In genomic region chr2:10120938-10121574, GRCh38 we compare ENCODE assay signal across 8 cellular contexts. TPM values are rescaled to one million over a fixed set of nuclear protein-coding genes. Genes with fewer than 3 reads are reported as not detected.
DNase-seq lines count a peak whose midpoint lies in the region; ATAC-seq and TF ChIP-seq lines count a peak whose summit lies in the region.

No MANE protein-coding gene starts in this region.

- no peaks in the 10 kb centered on the region for H3K9me2 ChIP-seq in hepatocyte (replicated peaks; ENCODE audit: insufficient read depth)

- peaks cover 41 to 57% (median 54%) of the 10 kb centered on the region in 3 donors for H3K4me1 Mint-ChIP-seq in CD8-positive, alpha-beta memory T cell
- peaks cover 48% of the 10 kb centered on the region for H3K4me1 Mint-ChIP-seq in stimulated activated effector memory CD8-positive, alpha-beta T cell treated with anti-CD3 and anti-CD28 coated beads, Interleukin-12 subunit alpha, Interleukin-12 subunit beta, amount 100 ng/mL, for 72 hours

- no peaks in the 10 kb centered on the region for H3K9me3 ChIP-seq in CD8-positive, alpha-beta memory T cell (ENCODE audit: low read length)
- H3K9me3 ChIP-seq in hepatocyte (ENCODE audit: low read depth) = no peaks in the 10 kb centered on the region

- H3K36me3 Mint-ChIP-seq in CD8-positive, alpha-beta memory T cell = peaks cover 0 to 2% (median 0%) of the 10 kb centered on the region in 3 donors
- peaks cover 61% of the 10 kb centered on the region for H3K36me3 Mint-ChIP-seq in stimulated activated effector memory CD8-positive, alpha-beta T cell treated with anti-CD3 and anti-CD28 coated beads, Interleukin-12 subunit alpha, Interleukin-12 subunit beta, amount 100 ng/mL, for 72 hours

- H3K4me3 ChIP-seq in CD8-positive, alpha-beta memory T cell (ENCODE audit: low read length) = peak overlapping the region; percentile 70
- H3K4me3 ChIP-seq in HL-60 (replicated peaks; ENCODE audit: insufficient read depth, low read length) (peak overlapping the region; percentile 63), hepatocyte (peak overlapping the region; percentile 41)

- peaks cover 7% of the 10 kb centered on the region for H3K27me3 ChIP-seq in CD8-positive, alpha-beta memory T cell (ENCODE audit: insufficient read depth, low read length, poor library complexity, severe bottlenecking)
- no peaks in the 10 kb centered on the region for H3K27me3 ChIP-seq in HL-60 (ENCODE audit: insufficient read depth, poor library complexity, severe bottlenecking)
- no peaks in the 10 kb centered on the region for H3K27me3 ChIP-seq in hepatocyte

- no peaks in the 10 kb centered on the region for H4K20me1 ChIP-seq in hepatocyte (ENCODE audit: insufficient read depth, poor library complexity, severe bottlenecking)

- peak overlapping the region; percentile 100 for H3K4me2 ChIP-seq in hepatocyte

- CTCF ChIA-PET in CD8-positive, alpha-beta memory T cell (lab: Charles Lee) = interaction anchor here (0.9 to 1.5 kb wide), 3 partner anchors 48 to 314 kb away, joined by 3 to 7 read pairs (median 4); no protein-coding TSS in a partner anchor

- no peaks in the 10 kb centered on the region for H3K36me3 ChIP-seq in CD8-positive, alpha-beta memory T cell (ENCODE audit: insufficient read depth, low read length)
- H3K36me3 ChIP-seq in hepatocyte (replicated peaks; ENCODE audit: insufficient read depth, low read depth) = no peaks in the 10 kb centered on the region

- H2AFZ ChIP-seq in hepatocyte = peak overlapping the region; percentile 89

- peaks cover 21% of the 10 kb centered on the region for H3K79me2 ChIP-seq in hepatocyte

- H3K27ac ChIP-seq in CD8-positive, alpha-beta memory T cell (ENCODE audit: low read depth, low read length) = peak overlapping the region; percentile 78
- H3K27ac ChIP-seq in HL-60 (replicated peaks) = peak overlapping the region; percentile 98
- peak overlapping the region; percentile 76 for H3K27ac ChIP-seq in VCaP
- H3K27ac ChIP-seq in hepatocyte = peak overlapping the region; percentile 83

- no peak for ATAC-seq in stimulated activated effector memory CD8-positive, alpha-beta T cell treated with anti-CD3 and anti-CD28 coated beads, Interleukin-12 subunit alpha, Interleukin-12 subunit beta, amount 100 ng/mL, for 72 hours
- no peak for ATAC-seq in HG03571 (IDR thresholded peaks at IDR 0.05; ENCODE audit: unreplicated experiment)

- DNase-seq in CD8-positive, alpha-beta memory T cell = no peak
- no peak for DNase-seq in HL-60 (ENCODE audit: low read depth in 1 of 2, low spot score in 1 of 2)
- DNase-seq in hepatocyte (ENCODE audit: low spot score) = peak; percentile 46
- no peak for DNase-seq in stimulated activated effector memory CD8-positive, alpha-beta T cell treated with anti-CD3 and anti-CD28 coated beads, Interleukin-12 subunit alpha, Interleukin-12 subunit beta, amount 100 ng/mL, for 72 hours (ENCODE audit: low spot score in 2 of 2)
- no peak for DNase-seq in mesenteric fat pad (ENCODE audit: low spot score)
- no peak for DNase-seq in stimulated activated naive CD4-positive, alpha-beta T cell treated with Interleukin-2 at 50 U/mL for 16 hours (lab: John Stamatoyannopoulos, UW)

- peaks cover 15 to 17% of the 10 kb centered on the region in 2 donors for H3K27me3 Mint-ChIP-seq in CD8-positive, alpha-beta memory T cell

- H3K4me1 ChIP-seq in CD8-positive, alpha-beta memory T cell (ENCODE audit: insufficient read depth, low read length) = peaks cover 36% of the 10 kb centered on the region
- peaks cover 8% of the 10 kb centered on the region for H3K4me1 ChIP-seq in hepatocyte (ENCODE audit: insufficient read depth)

- TF ChIP-seq CTCF in HL-60 (IDR thresholded peaks at IDR 0.05; ENCODE audit: insufficient read depth, low read length) (no peak), VCaP (conservative IDR thresholded peaks at IDR 0.05) (no peak), hepatocyte (IDR thresholded peaks at IDR 0.05; ENCODE audit: poor library complexity) (no peak)

- peak overlapping the region; percentile 64 to 97 (median 72) for H3K27ac Mint-ChIP-seq in CD8-positive, alpha-beta memory T cell
- H3K27ac Mint-ChIP-seq in stimulated activated effector memory CD8-positive, alpha-beta T cell treated with anti-CD3 and anti-CD28 coated beads, Interleukin-12 subunit alpha, Interleukin-12 subunit beta, amount 100 ng/mL, for 72 hours = peak overlapping the region; percentile 77

- POLR2A ChIA-PET in CD8-positive, alpha-beta memory T cell (lab: Charles Lee) = no interaction called here

- H3K4me3 Mint-ChIP-seq in CD8-positive, alpha-beta memory T cell = peak overlapping the region; percentile 85 to 98 (median 98)
- peak overlapping the region; percentile 79 for H3K4me3 Mint-ChIP-seq in stimulated activated effector memory CD8-positive, alpha-beta T cell treated with anti-CD3 and anti-CD28 coated beads, Interleukin-12 subunit alpha, Interleukin-12 subunit beta, amount 100 ng/mL, for 72 hours

- 15% methylated on average over 9 of the region's 9 CpGs for WGBS in hepatocyte (ENCODE audit: low lambda C conversion rate, missing lambda C conversion rate)

- no peaks in the 10 kb centered on the region for H3K9me3 Mint-ChIP-seq in CD8-positive, alpha-beta memory T cell
- H3K9me3 Mint-ChIP-seq in stimulated activated effector memory CD8-positive, alpha-beta T cell treated with anti-CD3 and anti-CD28 coated beads, Interleukin-12 subunit alpha, Interleukin-12 subunit beta, amount 100 ng/mL, for 72 hours = no peaks in the 10 kb centered on the region

RNA-seq across cellular contexts. Expression of gene RRM2, which starts 1.5 kb away (rescaled TPM):
- 100 to 1,000 TPM; 425 to 427 TPM for total RNA-seq in CD8-positive, alpha-beta memory T cell
- 1.4 TPM for polyA plus RNA-seq in CD8-positive, alpha-beta memory T cell
- total RNA-seq in hepatocyte (15.2 and 20.0 TPM in 2 replicates), mesenteric fat pad (0.22 TPM)
- polyA plus RNA-seq in hepatocyte = 40.9 and 49.7 TPM in 2 replicates

RNA-seq across cellular contexts. Expression of gene CYS1, which starts 40.8 kb away (rescaled TPM):
- total RNA-seq in CD8-positive, alpha-beta memory T cell = under 1 TPM; 0.09 to 0.20 TPM
- 0.07 TPM for polyA plus RNA-seq in CD8-positive, alpha-beta memory T cell
- 1.6 and 2.9 TPM in 2 replicates for total RNA-seq in hepatocyte
- polyA plus RNA-seq in hepatocyte = 0.62 and 2.7 TPM in 2 replicates
- total RNA-seq in mesenteric fat pad = 0.80 TPM

Comparison
In these comparisons a context has a peak if more than half of its experiments do, and no peak if none do; other contexts are left out.
1. RNA of gene RRM2, which starts 1.5 kb away (total RNA-seq): 425 to 427 TPM in CD8-positive, alpha-beta memory T cell; 15.2 to 20.0 TPM in hepatocyte and 0.22 TPM in mesenteric fat pad (single experiment); every median in the first group is over 10 times any median in the second.
2. Peak in every context shown above with its lines, with median percentiles within 50 percentile points of each other: H3K27ac ChIP-seq and H3K4me3 ChIP-seq.